20 cellular contexts compared by ENCODE assay signal in genomic region chr10:62511238-62511637, GRCh38.
DNase-seq lines count a peak whose midpoint lies in the region; ATAC-seq, FAIRE-seq and TF ChIP-seq lines count a peak whose summit lies in the region.
"Had no signal": no experiment of that assay in that cellular context is flagged by ENCODE, and none has a peak within 500 bp of the region (broad histone marks: within the 10 kb centered on the region; RNA-seq: fewer than 3 reads in every experiment).

No MANE protein-coding gene starts in this region.

- TF ChIP-seq POLR2A in GM12878 (IDR thresholded peaks at IDR 0.05; ENCODE audit: low read depth, low read length), result no peak

- RAD21 ChIA-PET in GM12878 (lab: Charles Lee; ENCODE audit: unreplicated experiment), result no interaction called here

- no peak overlapping the region for H3K27ac ChIP-seq in GM12878 (ENCODE audit: control insufficient read depth, insufficient read depth)
- H3K27ac ChIP-seq in aorta (ENCODE audit: low read depth in 1 of 2, low read length in 2 of 2), result no peak overlapping the region
- H3K27ac ChIP-seq: parathyroid adenoma, sigmoid colon had no signal

- TF ChIP-seq RAD21 in GM12878 (IDR thresholded peaks at IDR 0.05; ENCODE audit: insufficient read depth, low read depth, low read length), result no peak

- in situ Hi-C loops in GM12878 (cut with MboI), result no loop called here

- no peak for DNase-seq in GM12878 (ENCODE audit: low read depth, low spot score)
- DNase-seq in left ventricle myocardium superior, result no peak
- no peak for DNase-seq in effector CD8-positive, alpha-beta T cell (lab: John Stamatoyannopoulos, UW)
- DNase-seq in aorta, result no peak
- DNase-seq: amniotic stem cell; CD8-positive, alpha-beta memory T cell; central memory CD4-positive, alpha-beta T cell; effector memory CD4-positive, alpha-beta T cell; immature natural killer cell; KBM-7; naive B cell; NCI-H2081; NCI-H526 treated with DMSO at 0.1 percent for 48 hours; sigmoid colon; stimulated activated CD4-positive, alpha-beta T cell treated with anti-CD3 and anti-CD28 coated beads, Interleukin-1b, Interleukin-23, amount 100 ng/mL, for 48 hours; T-helper 9 cell had no signal

- no peak overlapping the region for H3K9ac ChIP-seq in GM12878 (ENCODE audit: control insufficient read depth, insufficient read depth, low read length)
- H3K9ac ChIP-seq: parathyroid adenoma had no signal

- H3K4me2 ChIP-seq in GM12878 (ENCODE audit: control insufficient read depth, insufficient read depth), result no peak overlapping the region

- H3K27me3 ChIP-seq in GM12878 (replicated peaks in 1 of 2; ENCODE audit: control insufficient read depth in 2 of 2, insufficient read depth in 2 of 2, low read length in 1 of 2), result no peaks in the 10 kb centered on the region
- no peaks in the 10 kb centered on the region for H3K27me3 ChIP-seq in aorta (ENCODE audit: control insufficient read depth in 1 of 2, insufficient read depth in 2 of 2, low read length in 1 of 2)
- H3K27me3 ChIP-seq: sigmoid colon had no signal

- ATAC-seq in GM18873 (IDR thresholded peaks at IDR 0.05; ENCODE audit: low FRiP score, unreplicated experiment), result peak; percentile 5
- ATAC-seq in GM21447 (IDR thresholded peaks at IDR 0.05; ENCODE audit: unreplicated experiment), result peak; percentile 25
- ATAC-seq in HG03064 (IDR thresholded peaks at IDR 0.05; ENCODE audit: low read depth, unreplicated experiment), result peak; percentile 23
- peak; percentile 39; the same call in 1 of the 3 replicates for ATAC-seq in GM12878
- no peak for ATAC-seq in left ventricle myocardium superior
- ATAC-seq in aorta (ENCODE audit: low FRiP score), result no peak

- POLR2A ChIA-PET in GM12878 (lab: Charles Lee), result no interaction called here

- no peak for TF ChIP-seq EP300 in GM12878 (IDR thresholded peaks at IDR 0.05; ENCODE audit: borderline replicate concordance in 1 of 2, control insufficient read depth in 1 of 2, low read depth in 2 of 2, low read length in 2 of 2)

- no peak for TF ChIP-seq CTCF in GM12878 (IDR thresholded peaks at IDR 0.05 in 2 of 3, conservative IDR thresholded peaks at IDR 0.05 in 1 of 3; ENCODE audit: control insufficient read depth in 2 of 3, extremely low read depth in 1 of 3, insufficient read depth in 1 of 3, low read depth in 3 of 3, low read length in 3 of 3)

- no peaks in the 10 kb centered on the region for H3K79me2 ChIP-seq in GM12878 (ENCODE audit: control insufficient read depth, insufficient read depth, low read length)
- H3K79me2 ChIP-seq: parathyroid adenoma had no signal

- intact Hi-C loops in GM12878 (cut with micrococcal nuclease; ENCODE audit: unreplicated experiment), result loop anchor here (1.0 kb wide), 1 partner anchor 17 kb away; no protein-coding TSS in a partner anchor
- intact Hi-C loops in left ventricle myocardium superior (cut with micrococcal nuclease), result no loop called here
- intact Hi-C loops in aorta (cut with DNase I), result no loop called here

- SMC1A ChIA-PET in GM12878 (lab: Charles Lee; ENCODE audit: uncharacterized antibody, unreplicated experiment), result interaction anchor here (0.6 to 2.7 kb wide), 3 partner anchors 16 to 35 kb away, joined by 3 to 10 read pairs (median 3); no protein-coding TSS in a partner anchor

- 72% methylated on average over 3 of the region's 3 CpGs for WGBS in GM12878 (ENCODE audit: insufficient coverage, insufficient replicate concordance, low lambda C conversion rate, missing lambda C conversion rate)
- 87 to 90% methylated on average over 3 of the region's 3 CpGs for WGBS in aorta, 2 donors

- CTCF ChIA-PET in GM12878 (lab: Yijun Ruan, JAX), result no interaction called here

- H3K36me3 ChIP-seq in GM12878 (ENCODE audit: control insufficient read depth in 2 of 2, insufficient read depth in 2 of 2, low read length in 1 of 2) (no peaks in the 10 kb centered on the region), aorta (ENCODE audit: control insufficient read depth in 1 of 2, insufficient read depth in 2 of 2, low read length in 1 of 2) (no peaks in the 10 kb centered on the region)
- H3K36me3 ChIP-seq: sigmoid colon had no signal

- H3K4me1 ChIP-seq in GM12878 (ENCODE audit: control insufficient read depth, insufficient read depth, low read length) (no peaks in the 10 kb centered on the region), aorta (ENCODE audit: control insufficient read depth in 1 of 2, insufficient read depth in 2 of 2, low read length in 2 of 2) (no peaks in the 10 kb centered on the region)
- H3K4me1 ChIP-seq: parathyroid adenoma, sigmoid colon had no signal

- H3K9me3 ChIP-seq in GM12878 (replicated peaks; ENCODE audit: control insufficient read depth, insufficient read depth, low read length) (no peaks in the 10 kb centered on the region; the same call in 2 of the 3 replicates), aorta (ENCODE audit: control insufficient read depth, low read length) (no peaks in the 10 kb centered on the region)
- H3K9me3 ChIP-seq: sigmoid colon had no signal

- BruUV-seq in GM12878 (replicated peaks; lab: Mats Ljungman, UMichigan), result no TSS peak

- H3K4me3 ChIP-seq in GM12878, result no peak overlapping the region
- no peak overlapping the region for H3K4me3 ChIP-seq in aorta (ENCODE audit: low read length in 2 of 2)
- H3K4me3 ChIP-seq: sigmoid colon had no signal

- H2AFZ ChIP-seq in GM12878 (ENCODE audit: control insufficient read depth, low read depth, low read length), result no peak overlapping the region
- H2AFZ ChIP-seq: parathyroid adenoma had no signal

- H4K20me1 ChIP-seq in GM12878 (ENCODE audit: control insufficient read depth, insufficient read depth), result no peaks in the 10 kb centered on the region

- FAIRE-seq in GM12878 (lab: Jason Lieb, UNC), result no peak

TF ChIP-seq in GM12878, 131 proteins besides CTCF, POLR2A, EP300 and RAD21:
- TF ChIP-seq ZNF24 (IDR thresholded peaks at IDR 0.05) (peak; percentile 94), TCF12 (IDR thresholded peaks at IDR 0.05; ENCODE audit: low read depth, low read length) (no peak)

Comparison
In these comparisons a context has a peak if more than half of its experiments do, and no peak if none do; other contexts are left out.
1. ATAC-seq: peak in GM18873 (single experiment), GM21447 (single experiment), HG03064 (single experiment) and GM12878 (single experiment); none in left ventricle myocardium superior (single experiment) and aorta (single experiment).